8 cellular contexts compared by ENCODE assay signal in the genomic region with DNA sequence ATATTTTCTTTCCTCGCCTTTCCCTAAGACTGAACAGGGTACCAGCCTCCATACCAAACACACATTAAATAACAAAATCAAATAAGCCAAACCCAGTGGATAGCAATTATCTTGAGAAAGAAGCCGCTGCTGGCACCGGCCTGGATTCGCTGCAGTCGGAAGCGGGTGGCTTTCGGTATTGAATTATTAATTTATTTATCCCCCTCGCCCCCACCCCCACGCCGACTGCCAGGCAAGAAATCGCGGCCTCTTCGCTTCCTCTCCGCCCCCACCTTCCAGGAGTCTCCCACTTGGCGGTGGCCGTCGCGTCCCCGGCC. TPM values are rescaled to one million over a fixed set of nuclear protein-coding genes. Genes with fewer than 3 reads are reported as not detected.
DNase-seq lines count a peak whose midpoint lies in the region; ATAC-seq, FAIRE-seq and TF ChIP-seq lines count a peak whose summit lies in the region.

No MANE protein-coding gene starts in this region.

- peaks cover 16% of the 10 kb centered on the region for H3K23me2 ChIP-seq in H1 (ENCODE audit: low read depth, low read length)

- H4K20me1 ChIP-seq in IMR-90 (ENCODE audit: insufficient read depth, low read length) (no peaks in the 10 kb centered on the region), H1 (replicated peaks in 1 of 2; ENCODE audit: control insufficient read depth in 1 of 2, insufficient read depth in 2 of 2, low read length in 2 of 2) (no peaks in the 10 kb centered on the region)

- peak overlapping the region; percentile 88 for H3K9ac ChIP-seq in IMR-90 (ENCODE audit: low read depth, low read length)
- no peak overlapping the region for H3K9ac ChIP-seq in H1 (replicated peaks in 1 of 4; ENCODE audit: extremely low read depth in 1 of 4, low read depth in 3 of 4, low read length in 3 of 4)

- DNase-seq in EL, result peak; percentile 4
- DNase-seq in IMR-90, result peak; percentile 6
- no peak for DNase-seq in H1 (ENCODE audit: low read depth in 1 of 2, low spot score in 2 of 2)
- DNase-seq in osteocyte (ENCODE audit: extremely low spot score, unreplicated experiment), result no peak
- DNase-seq in GM13977 (ENCODE audit: low spot score), result no peak
- DNase-seq in islet precursor cell, result no peak
- DNase-seq in omental fat pad (ENCODE audit: low spot score), result no peak

- H2BK120ac ChIP-seq in IMR-90 (ENCODE audit: low read depth, low read length), result peak overlapping the region; percentile 94
- no peak overlapping the region for H2BK120ac ChIP-seq in H1 (replicated peaks; ENCODE audit: low read depth, low read length)

- 0% methylated on average over 1 of the region's 19 CpGs; no CpG with 5 or more reads in 1 of the 2 experiments for WGBS in IMR-90 (ENCODE audit: extremely low coverage in 2 of 2, insufficient read length in 1 of 2), 2 experiments
- 1% methylated on average over 19 of the region's 19 CpGs; no CpG with 5 or more reads in 1 of the 2 experiments for WGBS in H1 (ENCODE audit: extremely low coverage in 1 of 2, insufficient coverage in 1 of 2, insufficient read length in 1 of 2, insufficient replicate concordance in 2 of 2, low coverage in 1 of 2, low lambda C conversion rate in 2 of 2, missing lambda C conversion rate in 1 of 2), 2 experiments

- TF ChIP-seq EP300 in H1 (IDR thresholded peaks at IDR 0.05; ENCODE audit: borderline replicate concordance in 1 of 2, low read depth in 2 of 2, low read length in 2 of 2), result no peak

- H3K27me3 Mint-ChIP-seq in osteocyte (ENCODE audit: unreplicated experiment), result peaks cover 54% of the 10 kb centered on the region

- dilution Hi-C loops in IMR-90 (cut with HindIII; ENCODE audit: low sequenced_read_pairs, unreplicated experiment), result no loop called here

- FAIRE-seq in H1 (lab: Jason Lieb, UNC), result no peak

- TF ChIP-seq RAD21 in IMR-90 (IDR thresholded peaks at IDR 0.05; ENCODE audit: low read length) (no peak), H1 (IDR thresholded peaks at IDR 0.05 in 1 of 2, conservative IDR thresholded peaks at IDR 0.05 in 1 of 2; ENCODE audit: low read depth in 2 of 2, low read length in 2 of 2) (no peak)

- no peaks in the 10 kb centered on the region for H3K9me1 ChIP-seq in IMR-90 (ENCODE audit: insufficient read depth, low read length)

- in situ Hi-C loops in IMR-90 (cut with MboI; ENCODE audit: low sequenced_read_pairs) (no loop called here), GM13977 (cut with MboI; ENCODE audit: low pct_unique_long_range_greater_than_20kb, low sequenced_read_pairs, unreplicated experiment) (no loop called here)

- H3K36me3 ChIP-seq in IMR-90 (ENCODE audit: control insufficient read depth, insufficient read depth, low read length) (no peaks in the 10 kb centered on the region), H1 (ENCODE audit: control insufficient read depth in 2 of 4, insufficient read depth in 4 of 4, low read length in 3 of 4) (no peaks in the 10 kb centered on the region)

- intact Hi-C loops in IMR-90 (cut with micrococcal nuclease), result no loop called here

- H3K56ac ChIP-seq in IMR-90 (ENCODE audit: extremely low read depth, insufficient read depth, low read length), result peak overlapping the region; percentile 89
- H3K56ac ChIP-seq in H1 (replicated peaks; ENCODE audit: insufficient read length, low read depth, low read length), result no peak overlapping the region

- H3K14ac ChIP-seq in IMR-90 (replicated peaks; ENCODE audit: low read depth, low read length), result peak overlapping the region; percentile 84
- no peak overlapping the region for H3K14ac ChIP-seq in H1 (ENCODE audit: insufficient read length)

- H3K9me3 ChIP-seq in IMR-90 (ENCODE audit: control insufficient read depth, insufficient read depth, low read length), result no peaks in the 10 kb centered on the region
- H3K9me3 ChIP-seq in H1 (ENCODE audit: insufficient read depth in 2 of 2, low read depth in 1 of 2, low read length in 1 of 2), result no peaks in the 10 kb centered on the region

- H2BK15ac ChIP-seq in IMR-90 (ENCODE audit: low read depth, low read length) (0 out of 3 replicates have a peak overlapping the region, but pooled peaks have one; percentile 46), H1 (ENCODE audit: low read length) (no peak overlapping the region)

- TF ChIP-seq POLR2A in IMR-90 (IDR thresholded peaks at IDR 0.05; ENCODE audit: low read depth, low read length), result no peak
- no peak for TF ChIP-seq POLR2A in H1 (IDR thresholded peaks at IDR 0.05; ENCODE audit: control extremely low read depth in 1 of 2, low read depth in 2 of 2, low read length in 2 of 2)

- ATAC-seq in IMR-90 (ENCODE audit: low read depth), result no peak
- no peak for ATAC-seq in GM21447 (IDR thresholded peaks at IDR 0.05; ENCODE audit: unreplicated experiment)
- ATAC-seq in omental fat pad (ENCODE audit: low FRiP score), result no peak

- peak overlapping the region; percentile 98 for H2BK5ac ChIP-seq in IMR-90 (ENCODE audit: low read depth, low read length, poor library complexity, severe bottlenecking)
- no peak overlapping the region for H2BK5ac ChIP-seq in H1 (ENCODE audit: low read depth, low read length)

- H3K4me1 ChIP-seq in IMR-90 (ENCODE audit: control insufficient read depth, insufficient read depth, low read length) (no peaks in the 10 kb centered on the region; the same call in 1 of the 2 replicates), H1 (replicated peaks in 1 of 4; ENCODE audit: control insufficient read depth in 3 of 4, insufficient read depth in 4 of 4, low read length in 3 of 4) (peaks cover 0 to 3% (median 1%) of the 10 kb centered on the region in 4 experiments; a peak in 3 of 7 replicates)

- H4K5ac ChIP-seq in IMR-90 (ENCODE audit: low read depth, low read length) (peak overlapping the region; percentile 63), H1 (ENCODE audit: insufficient read length, low read depth, low read length) (no peak overlapping the region)

- H3K4ac ChIP-seq in IMR-90 (ENCODE audit: low read depth, low read length) (peak overlapping the region; percentile 93), H1 (replicated peaks; ENCODE audit: insufficient read length, low read depth, low read length) (no peak overlapping the region)

- H4K91ac ChIP-seq in IMR-90 (ENCODE audit: insufficient read depth, low read depth, low read length), result peak overlapping the region; percentile 94
- no peak overlapping the region for H4K91ac ChIP-seq in H1 (replicated peaks; ENCODE audit: insufficient read length, low read length)

- H3K23ac ChIP-seq in IMR-90 (ENCODE audit: low read depth, low read length), result peak overlapping the region; percentile 90
- no peak overlapping the region for H3K23ac ChIP-seq in H1 (ENCODE audit: insufficient read length)

- H3K4me3 ChIP-seq in IMR-90 (ENCODE audit: insufficient read depth, low read depth, low read length) (peak overlapping the region; percentile 82), H1 (ENCODE audit: extremely low read depth in 1 of 4, insufficient read depth in 2 of 4, low read depth in 3 of 4, low read length in 4 of 4) (peak overlapping the region; percentile 42 to 73 (median 54))

- H3K4me3 Mint-ChIP-seq in osteocyte (ENCODE audit: unreplicated experiment), result peak overlapping the region; percentile 70

- H3K36me3 Mint-ChIP-seq in osteocyte (ENCODE audit: unreplicated experiment), result no peaks in the 10 kb centered on the region

- TF ChIP-seq CTCF in IMR-90 (conservative IDR thresholded peaks at IDR 0.05; ENCODE audit: low read depth, low read length) (no peak), H1 (IDR thresholded peaks at IDR 0.05; ENCODE audit: control extremely low read depth in 1 of 3, insufficient read depth in 1 of 3, low read depth in 1 of 3, low read length in 3 of 3) (no peak), osteocyte (IDR thresholded peaks at IDR 0.05) (no peak), GM13977 (IDR thresholded peaks at IDR 0.05; ENCODE audit: extremely low read depth, insufficient read depth, missing control alignments) (no peak), omental fat pad (IDR thresholded peaks at IDR 0.05) (no peak)

- no peak overlapping the region for H2AK9ac ChIP-seq in IMR-90 (replicated peaks; ENCODE audit: low read depth, low read length, poor library complexity)

- H4K8ac ChIP-seq in IMR-90 (ENCODE audit: low read depth in 2 of 2, low read length in 2 of 2), result peak overlapping the region; percentile 80 to 81
- H4K8ac ChIP-seq in H1 (ENCODE audit: extremely low read depth, insufficient read depth, low read length), result no peak overlapping the region

- H3K9me3 Mint-ChIP-seq in osteocyte (ENCODE audit: unreplicated experiment), result no peaks in the 10 kb centered on the region

- CTCF ChIA-PET in IMR-90 (lab: Yijun Ruan, JAX), result no interaction called here
- CTCF ChIA-PET in H1 (lab: Charles Lee; ENCODE audit: partially characterized antibody), result no interaction called here

- H3K4me2 ChIP-seq in IMR-90 (ENCODE audit: low read depth, low read length) (peak overlapping the region; percentile 85), H1 (ENCODE audit: insufficient read depth in 1 of 2, low read depth in 2 of 2, low read length in 2 of 2) (peak overlapping the region; percentile 71 to 92)

- H3K79me2 ChIP-seq in H1 (ENCODE audit: control insufficient read depth in 1 of 2, insufficient read depth in 2 of 2, low read length in 2 of 2), result no peaks in the 10 kb centered on the region

- BruUV-seq in IMR-90 (replicated peaks; lab: Mats Ljungman, UMichigan), result no TSS peak

- H2AFZ ChIP-seq in IMR-90 (replicated peaks; ENCODE audit: low read length, poor library complexity) (peak overlapping the region; percentile 84), H1 (ENCODE audit: low read length) (peak overlapping the region; percentile 87; the same call in 1 of the 2 replicates)

- H3K27ac ChIP-seq in IMR-90 (ENCODE audit: insufficient read depth, low read length), result peak overlapping the region; percentile 96
- no peak overlapping the region for H3K27ac ChIP-seq in H1 (ENCODE audit: low read depth, low read length)

- H3K27me3 ChIP-seq in IMR-90 (ENCODE audit: control insufficient read depth, insufficient read depth, low read length) (no peaks in the 10 kb centered on the region), H1 (replicated peaks in 1 of 4; ENCODE audit: control insufficient read depth in 3 of 4, extremely low read depth in 1 of 4, insufficient read depth in 3 of 4, low read length in 3 of 4) (peaks cover 10 to 26% (median 18%) of the 10 kb centered on the region in 4 experiments)

- H2BK12ac ChIP-seq in H1 (ENCODE audit: low read depth, low read length), result no peak overlapping the region

- H2AK5ac ChIP-seq in IMR-90 (ENCODE audit: low read depth, low read length) (no peak overlapping the region), H1 (ENCODE audit: low read depth, low read length) (no peak overlapping the region)

- POLR2A ChIA-PET in IMR-90 (lab: Charles Lee; ENCODE audit: unreplicated experiment) (no interaction called here), H1 (lab: Charles Lee; ENCODE audit: partially characterized antibody) (no interaction called here)

- H3K4me1 Mint-ChIP-seq in osteocyte (ENCODE audit: unreplicated experiment), result peaks cover 15% of the 10 kb centered on the region

- H3K79me1 ChIP-seq in IMR-90 (ENCODE audit: low read depth in 1 of 2, low read length in 2 of 2) (peaks cover 3 to 8% of the 10 kb centered on the region in 2 experiments; a peak in 2 of 4 replicates), H1 (ENCODE audit: low read depth, low read length) (no peaks in the 10 kb centered on the region)

- H2BK20ac ChIP-seq in IMR-90 (ENCODE audit: low read depth, low read length) (peak overlapping the region; percentile 81), H1 (ENCODE audit: low read length) (no peak overlapping the region)

- no peak overlapping the region for H3K27ac Mint-ChIP-seq in osteocyte (ENCODE audit: unreplicated experiment)

- H3K18ac ChIP-seq in IMR-90 (ENCODE audit: low read depth, low read length) (peak overlapping the region; percentile 98), H1 (ENCODE audit: extremely low read depth, low read length) (no peak overlapping the region)

RNA-seq across cellular contexts. Expression of gene ZNF804A, which starts 0.4 kb away (rescaled TPM):
- total RNA-seq in IMR-90 (2012; rRNA removed) (2.2 and 3.3 TPM in 2 replicates), osteocyte (not detected in 2 replicates), omental fat pad (under 1 TPM in 3 of 4 donors, not detected in 1; 0.09 to 0.79 (median 0.60) TPM)
- polyA plus RNA-seq in IMR-90 (2012; rRNA removed) (2.7 and 2.9 TPM in 2 replicates), H1 (2011; rRNA removed) (0.02 TPM in 2 replicates)
- 0.61 and 0.75 TPM in 2 replicates for polyA plus RNA-seq in IMR-90 (2012; cell fraction: cytosol; rRNA removed)
- polyA plus RNA-seq in IMR-90 (2012; cell fraction: nucleus; rRNA removed; ENCODE audit: low replicate concordance), result 0.84 and 2.3 TPM in 2 replicates
- not detected in 2 replicates for total RNA-seq in H1 (2021; fragmentation: NEBNext Ultra II Directional; extraction: Animal tissue kit (Norgen Biotek cat#: 25700))
- 0.01 TPM for polyA plus RNA-seq in H1 (2011; cell fraction: cytosol; rRNA removed)
- polyA plus RNA-seq in H1 (2011; cell fraction: nucleus; rRNA removed), result not detected
- not detected in 4 replicates for polyA plus RNA-seq in H1 (2012, experiment 1 of 2)
- polyA plus RNA-seq in H1 (2012, experiment 2 of 2), result not detected
- 0.04 TPM for polyA plus RNA-seq in H1 (2013, experiment 1 of 2)
- 0.04 TPM for polyA plus RNA-seq in H1 (2013, experiment 2 of 2)
- not detected in 2 replicates for polyA minus RNA-seq in H1 (2011; rRNA and poly(A)+ RNA removed)
- polyA minus RNA-seq in H1 (2011; cell fraction: cytosol; rRNA and poly(A)+ RNA removed), result not detected
- polyA minus RNA-seq in H1 (2011; cell fraction: nucleus; rRNA and poly(A)+ RNA removed), result not detected

Comparison
In these comparisons a context has a peak if more than half of its experiments do, and no peak if none do; other contexts are left out.
1. DNase-seq: peak in EL (single experiment) and IMR-90 (single experiment); none in H1 (0 of 2), osteocyte (single experiment), GM13977 (single experiment), islet precursor cell (single experiment) and omental fat pad (single experiment).